In genomic region chr5:42569325-42569724, GRCh38 we compare ENCODE assay signal across 29 cellular contexts.
"Had no signal": no experiment of that assay in that cellular context is flagged by ENCODE, and none has a peak within 500 bp of the region (broad histone marks: within the 10 kb centered on the region; RNA-seq: fewer than 3 reads in every experiment).

No MANE protein-coding gene starts in this region.

- H3K4me1 ChIP-seq: upper lobe of left lung, upper lobe of right lung, uterus had no signal

- H3K9me3 Mint-ChIP-seq: stimulated activated effector memory CD8-positive, alpha-beta T cell treated with anti-CD3 and anti-CD28 coated beads, Interleukin-12 subunit alpha, Interleukin-12 subunit beta, amount 100 ng/mL, for 72 hours; stimulated activated memory B cell treated with anti-CD40 and anti-IgM and Interleukin-4, amounts not matched to agents 10 μg/mL and 1 μg/mL and 100 μg/mL, for 72 hours; stimulated activated naive B cell treated with anti-CD40 and anti-IgM and Interleukin-4, amounts not matched to agents 10 μg/mL and 1 μg/mL and 100 μg/mL, for 72 hours; stimulated activated naive CD8-positive, alpha-beta T cell treated with anti-CD3 and anti-CD28 coated beads, Interleukin-15, amount 100 ng/mL, for 72 hours; stimulated activated naive CD8-positive, alpha-beta T cell treated with anti-CD3 and anti-CD28 coated beads, Interleukin-15, Interleukin-2, amounts not matched to agents 100 ng/mL and 50 ng/mL, for 24 hours; type B pancreatic cell had no signal

- H3K4me1 Mint-ChIP-seq: stimulated activated effector memory CD8-positive, alpha-beta T cell treated with anti-CD3 and anti-CD28 coated beads, Interleukin-12 subunit alpha, Interleukin-12 subunit beta, amount 100 ng/mL, for 72 hours; stimulated activated memory B cell treated with anti-CD40 and anti-IgM and Interleukin-4, amounts not matched to agents 10 μg/mL and 1 μg/mL and 100 μg/mL, for 72 hours; stimulated activated naive B cell treated with anti-CD40 and anti-IgM and Interleukin-4, amounts not matched to agents 10 μg/mL and 1 μg/mL and 100 μg/mL, for 72 hours; stimulated activated naive CD8-positive, alpha-beta T cell treated with anti-CD3 and anti-CD28 coated beads, Interleukin-15, amount 100 ng/mL, for 72 hours had no signal

- H3K4me3 Mint-ChIP-seq: stimulated activated effector memory CD8-positive, alpha-beta T cell treated with anti-CD3 and anti-CD28 coated beads, Interleukin-12 subunit alpha, Interleukin-12 subunit beta, amount 100 ng/mL, for 72 hours; stimulated activated memory B cell treated with anti-CD40 and anti-IgM and Interleukin-4, amounts not matched to agents 10 μg/mL and 1 μg/mL and 100 μg/mL, for 72 hours; stimulated activated naive B cell treated with anti-CD40 and anti-IgM and Interleukin-4, amounts not matched to agents 10 μg/mL and 1 μg/mL and 100 μg/mL, for 72 hours; stimulated activated naive CD8-positive, alpha-beta T cell treated with anti-CD3 and anti-CD28 coated beads, Interleukin-15, amount 100 ng/mL, for 72 hours; stimulated activated naive CD8-positive, alpha-beta T cell treated with anti-CD3 and anti-CD28 coated beads, Interleukin-15, Interleukin-2, amounts not matched to agents 100 ng/mL and 50 ng/mL, for 24 hours; type B pancreatic cell had no signal

- H3K27me3 ChIP-seq: stomach, suprapubic skin, testis, thyroid gland, tibial artery, tibial nerve, transverse colon, upper lobe of left lung, upper lobe of right lung, uterus, vagina had no signal

- ATAC-seq: stimulated activated effector memory CD8-positive, alpha-beta T cell treated with anti-CD3 and anti-CD28 coated beads, Interleukin-12 subunit alpha, Interleukin-12 subunit beta, amount 100 ng/mL, for 72 hours; stimulated activated memory B cell treated with anti-CD40 and anti-IgM and Interleukin-4, amounts not matched to agents 10 μg/mL and 1 μg/mL and 100 μg/mL, for 72 hours; stimulated activated naive B cell treated with anti-CD40 and anti-IgM and Interleukin-4, amounts not matched to agents 10 μg/mL and 1 μg/mL and 100 μg/mL, for 72 hours; stimulated activated naive CD8-positive, alpha-beta T cell treated with anti-CD3 and anti-CD28 coated beads, Interleukin-15, amount 100 ng/mL, for 72 hours; stimulated activated naive CD8-positive, alpha-beta T cell treated with anti-CD3 and anti-CD28 coated beads, Interleukin-15, Interleukin-2, amounts not matched to agents 100 U/mL and 50 U/mL, for 24 hours; upper lobe of right lung had no signal

- H3K27me3 Mint-ChIP-seq: type B pancreatic cell had no signal

- H3K27ac Mint-ChIP-seq: stimulated activated effector memory CD8-positive, alpha-beta T cell treated with anti-CD3 and anti-CD28 coated beads, Interleukin-12 subunit alpha, Interleukin-12 subunit beta, amount 100 ng/mL, for 72 hours; stimulated activated memory B cell treated with anti-CD40 and anti-IgM and Interleukin-4, amounts not matched to agents 10 μg/mL and 1 μg/mL and 100 μg/mL, for 72 hours; stimulated activated naive B cell treated with anti-CD40 and anti-IgM and Interleukin-4, amounts not matched to agents 10 μg/mL and 1 μg/mL and 100 μg/mL, for 72 hours; stimulated activated naive CD8-positive, alpha-beta T cell treated with anti-CD3 and anti-CD28 coated beads, Interleukin-15, amount 100 ng/mL, for 72 hours; stimulated activated naive CD8-positive, alpha-beta T cell treated with anti-CD3 and anti-CD28 coated beads, Interleukin-15, Interleukin-2, amounts not matched to agents 100 ng/mL and 50 ng/mL, for 24 hours; type B pancreatic cell had no signal

- FAIRE-seq: urothelium cell line had no signal

- H3K9me3 ChIP-seq: stomach, suprapubic skin, testis, thoracic aorta, thyroid gland, tibial artery, tibial nerve, transverse colon, upper lobe of left lung, upper lobe of right lung, uterus, vagina had no signal

- DNase-seq: stimulated activated CD4-positive, alpha-beta T cell treated with anti-CD3 and anti-CD28 coated beads, Interleukin-2, amount 100 ng/mL, for 48 hours; stimulated activated CD4-positive, alpha-beta T cell treated with anti-CD3 and anti-CD28 coated beads, Interleukin-4, amount 100 ng/mL, for 1 hour; stimulated activated CD4-positive, alpha-beta T cell treated with anti-CD3 and anti-CD28 coated beads, Interleukin-4, amount 100 ng/mL, for 24 hours; stimulated activated CD4-positive, alpha-beta T cell treated with anti-CD3 and anti-CD28 coated beads, Interleukin-4, amount 100 ng/mL, for 4 hours; stimulated activated CD8-positive, alpha-beta memory T cell treated with anti-CD3 and anti-CD28 coated beads, Interleukin-4, amount 100 ng/mL, for 48 hours; stimulated activated naive B cell treated with anti-CD40 and anti-IgM and Interleukin-4, amounts not matched to agents 10 μg/mL and 1 μg/mL and 100 μg/mL, for 72 hours; stimulated activated naive CD4-positive, alpha-beta T cell; stimulated activated naive CD4-positive, alpha-beta T cell treated with Interleukin-2 at 50 U/mL for 16 hours; stimulated activated naive CD8-positive, alpha-beta T cell treated with anti-CD3 and anti-CD28 coated beads, Interleukin-15, amount 100 ng/mL, for 72 hours; stimulated activated naive CD8-positive, alpha-beta T cell treated with anti-CD3 and anti-CD28 coated beads, Interleukin-15, Interleukin-2, amounts not matched to agents 100 U/mL and 50 U/mL, for 24 hours; stomach; substantia nigra; testis; thyroid gland; tibial artery; transverse colon; trophoblast cell; upper lobe of left lung; upper lobe of right lung; uterus had no signal

- H3K27ac ChIP-seq: stomach, suprapubic skin, testis, thoracic aorta, thyroid gland, tibial artery, tibial nerve, transverse colon, upper lobe of left lung, upper lobe of right lung, uterus, vagina had no signal

- H3K36me3 ChIP-seq: stomach, suprapubic skin, thoracic aorta, thyroid gland, tibial artery, tibial nerve, transverse colon, upper lobe of left lung, upper lobe of right lung, uterus, vagina had no signal

- H3K4me3 ChIP-seq: stomach, suprapubic skin, testis, thoracic aorta, thyroid gland, tibial artery, tibial nerve, transverse colon, upper lobe of left lung, upper lobe of right lung, uterus, vagina had no signal

- H3K36me3 Mint-ChIP-seq: stimulated activated effector memory CD8-positive, alpha-beta T cell treated with anti-CD3 and anti-CD28 coated beads, Interleukin-12 subunit alpha, Interleukin-12 subunit beta, amount 100 ng/mL, for 72 hours; stimulated activated memory B cell treated with anti-CD40 and anti-IgM and Interleukin-4, amounts not matched to agents 10 μg/mL and 1 μg/mL and 100 μg/mL, for 72 hours; stimulated activated naive B cell treated with anti-CD40 and anti-IgM and Interleukin-4, amounts not matched to agents 10 μg/mL and 1 μg/mL and 100 μg/mL, for 72 hours; type B pancreatic cell had no signal
